In the genomic region with DNA sequence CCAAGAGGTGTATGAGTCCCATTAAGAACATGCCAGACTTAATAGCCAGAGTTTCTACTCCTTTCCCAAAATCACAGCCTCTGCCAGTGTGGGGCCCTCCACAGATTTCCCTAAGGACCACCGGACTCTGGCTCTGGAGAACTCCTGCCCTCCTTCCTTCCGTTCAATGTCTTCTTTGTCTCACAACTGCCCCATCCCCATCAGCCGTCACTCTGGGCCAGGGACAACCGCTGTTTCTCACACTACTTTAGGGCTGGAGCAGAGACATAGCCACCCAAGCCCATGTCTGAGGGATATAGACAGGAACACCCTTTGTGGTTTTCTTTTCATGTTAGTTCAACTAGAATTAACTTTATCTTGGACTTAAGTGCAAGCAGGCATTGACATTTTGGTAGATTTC, we compare ENCODE assay signal across 1 cellular context.
TF ChIP-seq lines count a peak whose summit lies in the region.

No MANE protein-coding gene starts in this region.

TF ChIP-seq in HepG2, 621 proteins besides CTCF, POLR2A, EP300 and RAD21:
- TF ChIP-seq, protein P1, sequence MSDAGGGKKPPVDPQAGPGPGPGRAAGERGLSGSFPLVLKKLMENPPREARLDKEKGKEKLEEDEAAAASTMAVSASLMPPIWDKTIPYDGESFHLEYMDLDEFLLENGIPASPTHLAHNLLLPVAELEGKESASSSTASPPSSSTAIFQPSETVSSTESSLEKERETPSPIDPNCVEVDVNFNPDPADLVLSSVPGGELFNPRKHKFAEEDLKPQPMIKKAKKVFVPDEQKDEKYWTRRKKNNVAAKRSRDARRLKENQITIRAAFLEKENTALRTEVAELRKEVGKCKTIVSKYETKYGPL (CRISPR knock-in tag; IDR thresholded peaks at IDR 0.05), result 0 out of 2 replicates have a peak, but pooled peaks have one; percentile 19
- TF ChIP-seq TBX2 (CRISPR knock-in tag; IDR thresholded peaks at IDR 0.05; ENCODE audit: borderline replicate concordance), result 0 out of 2 replicates have a peak, but pooled peaks have one; percentile 30
- TF ChIP-seq ELF3 (CRISPR knock-in tag; IDR thresholded peaks at IDR 0.05), result no peak
- 0 out of 2 replicates have a peak, but pooled peaks have one; percentile 1 for TF ChIP-seq MTA1 (CRISPR knock-in tag; IDR thresholded peaks at IDR 0.05; ENCODE audit: borderline replicate concordance)
